In the genomic region with DNA sequence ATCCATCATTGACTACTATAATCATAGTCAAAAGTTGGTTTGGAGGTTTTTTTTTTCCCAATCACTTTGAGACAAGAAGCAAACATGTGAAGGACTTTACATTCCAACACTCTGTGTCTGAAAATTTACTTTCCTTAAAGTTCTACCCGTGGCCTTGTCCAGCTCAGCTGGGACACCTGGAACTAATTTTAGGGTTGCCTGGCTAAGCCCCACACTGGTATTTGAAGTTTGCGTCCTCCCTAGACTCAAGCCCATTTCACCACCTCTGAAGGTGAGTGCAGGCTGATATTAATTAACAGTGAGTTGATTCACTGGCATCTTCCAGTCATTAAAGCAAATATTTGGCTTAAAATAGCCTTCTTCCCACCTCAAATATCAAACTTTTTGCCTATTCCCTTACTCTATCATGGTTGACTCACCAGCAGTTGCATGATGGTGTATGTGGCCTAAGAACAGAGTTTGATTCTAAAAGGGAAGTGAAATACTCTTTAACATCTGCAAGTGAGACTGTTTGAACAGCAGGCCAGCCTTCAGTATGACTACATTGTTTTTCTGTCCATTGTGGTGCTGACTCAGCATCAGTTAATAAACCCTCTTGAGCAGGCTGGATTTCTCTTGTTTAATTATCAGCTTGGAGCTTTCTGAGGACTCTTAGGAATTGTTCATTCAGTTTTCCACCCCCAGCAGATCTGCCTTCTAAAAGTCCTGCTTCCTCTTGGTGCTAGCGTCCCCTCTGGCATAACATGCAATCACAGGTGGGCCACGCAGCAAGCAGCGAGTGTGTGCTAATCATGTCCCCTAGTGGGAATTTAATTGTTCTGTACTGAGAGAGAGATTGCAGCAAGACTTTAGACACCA, we compare ENCODE assay signal across 8 cellular contexts. TPM values are rescaled to one million over a fixed set of nuclear protein-coding genes. Genes with fewer than 3 reads are reported as not detected.
DNase-seq lines count a peak whose midpoint lies in the region; ATAC-seq, FAIRE-seq and TF ChIP-seq lines count a peak whose summit lies in the region.

No MANE protein-coding gene starts in this region.

- in situ Hi-C loops in K562 (cut with MboI): no loop called here

- H3K36me3 ChIP-seq in DND-41 (ENCODE audit: insufficient read depth, low read length): 0 out of 2 replicates have a peak, but pooled peaks cover 4% of the 10 kb centered on the region
- no peaks in the 10 kb centered on the region for H3K36me3 ChIP-seq in K562 (ENCODE audit: control insufficient read depth, insufficient read depth, low read length)
- H3K36me3 ChIP-seq in right lobe of liver: no peaks in the 10 kb centered on the region

- H3K9me3 ChIP-seq in DND-41 (ENCODE audit: insufficient read depth, low read length, severe bottlenecking) (no peaks in the 10 kb centered on the region), K562 (replicated peaks; ENCODE audit: control insufficient read depth, insufficient read depth, low read depth, low read length) (no peaks in the 10 kb centered on the region), right lobe of liver (no peaks in the 10 kb centered on the region)

- H3K79me2 ChIP-seq in DND-41 (ENCODE audit: insufficient read depth, low read length) (no peaks in the 10 kb centered on the region), K562 (ENCODE audit: control insufficient read depth, insufficient read depth, low read length) (no peaks in the 10 kb centered on the region)

- POLR2A ChIA-PET in K562 (lab: Yijun Ruan, JAX): interaction anchor here (0.6 to 1.0 kb wide), 4 partner anchors 9 to 144 kb away, joined by 3 to 4 read pairs (median 3); no protein-coding TSS in a partner anchor

- peak overlapping the region; percentile 86 for H3K4me2 ChIP-seq in DND-41 (ENCODE audit: insufficient read depth, low read length)
- no peak overlapping the region for H3K4me2 ChIP-seq in K562 (ENCODE audit: insufficient read depth, low read length)

- H4K20me1 ChIP-seq in DND-41 (ENCODE audit: insufficient read depth, low read length) (no peaks in the 10 kb centered on the region), K562 (replicated peaks; ENCODE audit: control insufficient read depth, insufficient read depth, low read length) (no peaks in the 10 kb centered on the region)

- peak; percentile 87 to 96 for TF ChIP-seq RAD21 in K562 (CRISPR knock-in tag; conservative IDR thresholded peaks at IDR 0.05 in 1 of 2, IDR thresholded peaks at IDR 0.05 in 1 of 2)

- peak overlapping the region; percentile 64 for H3K9ac ChIP-seq in DND-41 (ENCODE audit: low read depth, low read length)
- H3K9ac ChIP-seq in K562 (ENCODE audit: insufficient read depth in 1 of 2, low read depth in 2 of 2, low read length in 2 of 2): no peak overlapping the region

- H3K4me1 ChIP-seq in DND-41 (ENCODE audit: insufficient read depth, low read length): peaks cover 76% of the 10 kb centered on the region
- peaks cover 7 to 13% of the 10 kb centered on the region in 2 experiments; a peak in 4 of 5 replicates for H3K4me1 ChIP-seq in K562 (replicated peaks in 1 of 2; ENCODE audit: control insufficient read depth in 2 of 2, insufficient read depth in 2 of 2, low read length in 2 of 2)
- H3K4me1 ChIP-seq in right lobe of liver: peaks cover 0 to 11% (median 0%) of the 10 kb centered on the region in 4 donors

- BruUV-seq in K562 (replicated peaks; lab: Mats Ljungman, UMichigan): no TSS peak

- no peaks in the 10 kb centered on the region for H3K9me1 ChIP-seq in K562 (ENCODE audit: control insufficient read depth, insufficient read depth, low read length)

- ATAC-seq in DND-41 (ENCODE audit: insufficient read depth, low read depth) (peak; percentile 25; the same call in 2 of the 3 replicates), GM19324 (IDR thresholded peaks at IDR 0.05; ENCODE audit: low FRiP score, unreplicated experiment) (peak; percentile 65), HG03139 (IDR thresholded peaks at IDR 0.05; ENCODE audit: unreplicated experiment) (peak; percentile 69), K562 (peak; percentile 81), right lobe of liver (peak; percentile 14 to 29 (median 24))

- no peak for TF ChIP-seq POLR2A in K562 (conservative IDR thresholded peaks at IDR 0.05)
- no peak for TF ChIP-seq POLR2A in right lobe of liver (IDR thresholded peaks at IDR 0.05)

- H2AFZ ChIP-seq in DND-41 (ENCODE audit: low read depth, low read length): peak overlapping the region; percentile 74; the same call in 1 of the 2 replicates
- H2AFZ ChIP-seq in K562 (ENCODE audit: low read depth, low read length): peak overlapping the region; percentile 86

- no peaks in the 10 kb centered on the region for H3K27me3 ChIP-seq in DND-41 (ENCODE audit: insufficient read depth, low read length, poor library complexity)
- no peaks in the 10 kb centered on the region for H3K27me3 ChIP-seq in K562 (ENCODE audit: control insufficient read depth in 2 of 2, insufficient read depth in 2 of 2, low read length in 2 of 2)
- peaks cover 0 to 12% of the 10 kb centered on the region in 2 donors for H3K27me3 ChIP-seq in right lobe of liver

- H3K4me3 ChIP-seq in DND-41 (ENCODE audit: low read depth in 1 of 2, low read length in 2 of 2): peak overlapping the region in 1 of 2 experiments; percentile 1; a peak in 1 of 4 replicates
- H3K4me3 ChIP-seq in K562: no peak overlapping the region
- H3K4me3 ChIP-seq in right lobe of liver: no peak overlapping the region
- no peak overlapping the region for H3K4me3 ChIP-seq in coronary artery

- peak; percentile 89 for FAIRE-seq in K562 (lab: Jason Lieb, UNC)

- DNase-seq in DND-41: peak; percentile 69
- peak; percentile 92 for DNase-seq in NCI-H748 treated with DMSO at 0.1 percent for 48 hours (lab: John Stamatoyannopoulos, UW)
- DNase-seq in K562 (ENCODE audit: extremely low read depth in 1 of 4, low spot score in 3 of 4): peak; percentile 33 to 72 (median 56)
- DNase-seq in right lobe of liver: no peak
- no peak for DNase-seq in coronary artery (ENCODE audit: low spot score)
- no peak for DNase-seq in occipital lobe (lab: John Stamatoyannopoulos, UW)

- intact Hi-C loops in K562 (cut with micrococcal nuclease) (loop anchor here (1.0 to 2.0 kb wide), 4 partner anchors 246 to 600 kb away; no protein-coding TSS in a partner anchor), right lobe of liver (cut with DNase I) (no loop called here)

- H3K27ac ChIP-seq in DND-41 (ENCODE audit: low read length): peak overlapping the region; percentile 93
- no peak overlapping the region for H3K27ac ChIP-seq in K562 (ENCODE audit: extremely low read depth, low read depth, low read length)
- peak overlapping the region in 1 of 3 donors; percentile 70 for H3K27ac ChIP-seq in right lobe of liver
- H3K27ac ChIP-seq in coronary artery: peak overlapping the region in 1 of 2 donors; percentile 48

- no peak for TF ChIP-seq EP300 in K562 (IDR thresholded peaks at IDR 0.05; ENCODE audit: low read length)

- 38% methylated on average over 5 of the region's 5 CpGs for WGBS in K562 (ENCODE audit: insufficient coverage, low coverage, missing lambda C conversion rate)
- 43% methylated on average over 5 of the region's 5 CpGs for WGBS in right lobe of liver (ENCODE audit: insufficient coverage, low coverage, low lambda C conversion rate, missing lambda C conversion rate)

- TF ChIP-seq CTCF in DND-41 (IDR thresholded peaks at IDR 0.05; ENCODE audit: borderline replicate concordance, extremely low read depth, low read length, poor library complexity, severe bottlenecking) (peak; percentile 87), K562 (IDR thresholded peaks at IDR 0.05 in 2 of 3, conservative IDR thresholded peaks at IDR 0.05 in 1 of 3; ENCODE audit: insufficient read depth in 2 of 3, low read depth in 1 of 3, low read length in 3 of 3) (peak; percentile 87 to 99 (median 99)), right lobe of liver (IDR thresholded peaks at IDR 0.05) (no peak), coronary artery (IDR thresholded peaks at IDR 0.05) (no peak)

- CTCF ChIA-PET in K562 (lab: Yijun Ruan, JAX; ENCODE audit: low intra/inter-chr PET ratio): interaction anchor here (0.8 to 2.0 kb wide), 3 partner anchors 350 to 600 kb away, joined by 3 to 8 read pairs (median 3); no protein-coding TSS in a partner anchor

TF ChIP-seq in K562, 482 proteins besides CTCF, POLR2A, EP300 and RAD21 (continues in another document):
- TF ChIP-seq ZNF586 (CRISPR knock-in tag; conservative IDR thresholded peaks at IDR 0.05) (no peak), CREB1 (IDR thresholded peaks at IDR 0.05) (no peak), CREB1 (CRISPR knock-in tag; IDR thresholded peaks at IDR 0.05) (no peak)

RNA-seq across cellular contexts. Expression of gene PRDM1, which starts 1.8 kb away (rescaled TPM):
- 1.9 and 4.4 TPM in 2 replicates for total RNA-seq in K562 (2011; cell fraction: chromatin; rRNA removed; ENCODE audit: low replicate concordance)
- total RNA-seq in K562 (2011; cell fraction: nucleolus; rRNA removed): 1.1 and 1.3 TPM in 2 replicates
- 0.95 and 1.1 TPM in 2 replicates for total RNA-seq in K562 (2011; cell fraction: nucleoplasm; rRNA removed)
- 0.27 and 0.29 TPM in 2 replicates for total RNA-seq in K562 (2014; rRNA removed)
- 0.40 and 0.61 TPM in 2 replicates for total RNA-seq in K562 (2014; rRNA removed; fragmentation: Illumina TruSeq; extraction: Trizol)
- total RNA-seq in K562 (2015; rRNA removed; fragmentation: Illumina TruSeq; extraction: Trizol): 0.19 and 0.47 TPM in 2 replicates
- 0.67 and 0.86 TPM in 2 replicates for total RNA-seq in K562 (2021)
- 0.18 and 0.21 TPM in 2 replicates for polyA plus RNA-seq in K562 (2011; rRNA removed)
- 0.07 and 0.36 TPM in 2 replicates for polyA plus RNA-seq in K562 (2011; cell fraction: cytosol; rRNA removed)
- 0.11 and 1.1 TPM in 2 replicates for polyA plus RNA-seq in K562 (2011; cell fraction: nucleus; rRNA removed)
- 0.89 and 1.1 TPM in 2 replicates for polyA plus RNA-seq in K562 (2012)
- polyA plus RNA-seq in K562 (2014; fragmentation: Illumina TruSeq; extraction: Trizol): 0.89 and 1.4 TPM in 2 replicates
- polyA plus RNA-seq in K562 (2014; fragmentation: Nextera tagmentation; extraction: Ambion mirVana): under 1 TPM; 0.20 to 0.21 TPM
- 0.09 and 0.13 TPM in 2 replicates for polyA plus RNA-seq in K562 (2014; rRNA removed)
- polyA minus RNA-seq in K562 (2011; rRNA and poly(A)+ RNA removed): 0.18 and 0.98 TPM in 2 replicates
- 1.1 and 1.6 TPM in 2 replicates for polyA minus RNA-seq in K562 (2011; cell fraction: cytosol; rRNA and poly(A)+ RNA removed)
- polyA minus RNA-seq in K562 (2011; cell fraction: nucleus; rRNA and poly(A)+ RNA removed): 0.94 and 1.00 TPM in 2 replicates
- 1 to 10 TPM in 5 of 6 experiments, under 1 TPM in 1; 0.86 to 2.8 (median 1.3) TPM for total RNA-seq in right lobe of liver
- 1.4 TPM for total RNA-seq in occipital lobe

Comparison
In these comparisons a context has a peak if more than half of its experiments do, and no peak if none do; other contexts are left out.
1. ATAC-seq: peak in every context shown above with its lines; median percentile 81 in K562; 69 in HG03139; 65 in GM19324; 25 in DND-41; 24 in right lobe of liver.
2. DNase-seq: peak in DND-41 (single experiment), NCI-H748 treated with DMSO at 0.1 percent for 48 hours (single experiment) and K562 (4 of 4); none in right lobe of liver (0 of 3), coronary artery (single experiment) and occipital lobe (single experiment).
3. CTCF ChIP-seq: peak in DND-41 (single experiment) and K562 (3 of 3); none in right lobe of liver (0 of 4) and coronary artery (single experiment).